29 cellular contexts compared by ENCODE assay signal in the genomic region with DNA sequence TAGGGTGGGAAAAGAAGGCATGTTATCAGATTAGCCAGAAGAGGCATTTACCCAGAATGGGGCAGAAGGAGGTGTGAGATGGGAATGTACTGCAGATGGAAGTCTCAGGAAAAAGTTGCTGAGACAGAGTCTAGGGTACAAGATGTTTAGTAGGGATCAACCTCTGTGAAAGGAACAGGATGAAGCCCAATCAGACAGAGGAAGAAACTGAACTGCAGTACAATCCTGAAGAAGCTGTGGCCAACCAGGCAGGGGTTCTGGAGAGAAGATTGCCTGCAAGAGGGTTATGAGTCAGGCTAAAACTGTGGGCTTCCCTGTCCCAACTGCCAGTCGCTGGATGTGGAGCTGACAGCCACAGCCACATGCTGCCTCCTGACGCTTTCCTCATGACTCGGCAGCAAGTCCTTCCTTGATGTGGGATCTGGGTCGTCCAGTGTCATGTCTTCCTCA.
DNase-seq lines count a peak whose midpoint lies in the region; ATAC-seq, FAIRE-seq and TF ChIP-seq lines count a peak whose summit lies in the region.
"Had no signal": no experiment of that assay in that cellular context is flagged by ENCODE, and none has a peak within 500 bp of the region (broad histone marks: within the 10 kb centered on the region; RNA-seq: fewer than 3 reads in every experiment).

No MANE protein-coding gene starts in this region.

- H3K9me3 Mint-ChIP-seq in stimulated activated naive CD8-positive, alpha-beta T cell treated with anti-CD3 and anti-CD28 coated beads, Interleukin-15, amount 100 ng/mL, for 72 hours = no peaks in the 10 kb centered on the region
- H3K9me3 Mint-ChIP-seq: activated naive CD8-positive, alpha-beta T cell treated with anti-CD3 and anti-CD28 coated beads for 36 hours; activated T-helper 2 cell treated with anti-CD3 and anti-CD28 coated beads, Interferon-gamma antibody, Interleukin-2, Interleukin-4, amounts not matched to agents 10 μg/mL and 5 μg/mL and 100 μg/mL, durations not matched to agents 14 hours and 24 hours and 36 hours had no signal

- no peak for TF ChIP-seq CTCF in AG10803 (conservative IDR thresholded peaks at IDR 0.05; ENCODE audit: low read length)
- no peak for TF ChIP-seq CTCF in IMR-90 (conservative IDR thresholded peaks at IDR 0.05; ENCODE audit: low read depth, low read length)
- TF ChIP-seq CTCF in choroid plexus epithelial cell (conservative IDR thresholded peaks at IDR 0.05; ENCODE audit: low read depth, low read length) = no peak
- no peak for TF ChIP-seq CTCF in WERI-Rb-1 (IDR thresholded peaks at IDR 0.05; ENCODE audit: low read depth, low read length)

- H3K56ac ChIP-seq in IMR-90 (ENCODE audit: extremely low read depth, insufficient read depth, low read length) = 0 out of 2 replicates have a peak overlapping the region, but pooled peaks have one; percentile 33

- no peaks in the 10 kb centered on the region for H3K79me1 ChIP-seq in IMR-90 (ENCODE audit: low read depth in 1 of 2, low read length in 2 of 2)
- peaks cover 6% of the 10 kb centered on the region for H3K79me1 ChIP-seq in mesenchymal stem cell (replicated peaks; ENCODE audit: low read length, poor library complexity, severe bottlenecking)

- H2BK5ac ChIP-seq in IMR-90 (ENCODE audit: low read depth, low read length, poor library complexity, severe bottlenecking) (peak overlapping the region; percentile 4), mesenchymal stem cell (ENCODE audit: low read depth, low read length, poor library complexity, severe bottlenecking) (no peak overlapping the region)

- H4K91ac ChIP-seq in IMR-90 (ENCODE audit: insufficient read depth, low read depth, low read length) (peak overlapping the region; percentile 8; the same call in 1 of the 2 replicates), mesenchymal stem cell (ENCODE audit: low read length) (no peak overlapping the region)

- dilution Hi-C loops in IMR-90 (cut with HindIII; ENCODE audit: low sequenced_read_pairs, unreplicated experiment) = no loop called here

- ATAC-seq in IMR-90 (ENCODE audit: low read depth) = peak; percentile 72
- no peak for ATAC-seq in stimulated activated naive CD8-positive, alpha-beta T cell treated with anti-CD3 and anti-CD28 coated beads, Interleukin-15, amount 100 ng/mL, for 72 hours
- ATAC-seq: body of pancreas, left lung, Panc1, T-helper 17 cell had no signal

- H3K27ac ChIP-seq in IMR-90 (ENCODE audit: insufficient read depth, low read length) = no peak overlapping the region
- no peak overlapping the region for H3K27ac ChIP-seq in mesenchymal stem cell (ENCODE audit: low read length, poor library complexity, severe bottlenecking)
- no peak overlapping the region for H3K27ac ChIP-seq in WERI-Rb-1
- H3K27ac ChIP-seq: BLaER1, body of pancreas, left lung, sigmoid colon, SJCRH30, VCaP had no signal

- H2BK15ac ChIP-seq in IMR-90 (ENCODE audit: low read depth, low read length) (peak overlapping the region; percentile 49; the same call in 1 of the 3 replicates), mesenchymal stem cell (ENCODE audit: low read depth, poor library complexity, severe bottlenecking) (no peak overlapping the region)

- POLR2A ChIA-PET in IMR-90 (lab: Charles Lee; ENCODE audit: unreplicated experiment) = no interaction called here

- 0 out of 2 replicates have a peak, but pooled peaks cover under 1% of the 10 kb centered on the region for H3K9me3 ChIP-seq in IMR-90 (ENCODE audit: control insufficient read depth, insufficient read depth, low read length)
- peaks cover 9% of the 10 kb centered on the region for H3K9me3 ChIP-seq in mesenchymal stem cell (ENCODE audit: control insufficient read depth, low read length)
- no peaks in the 10 kb centered on the region for H3K9me3 ChIP-seq in WERI-Rb-1 (ENCODE audit: severe bottlenecking)
- H3K9me3 ChIP-seq: body of pancreas, left lung, sigmoid colon, SJCRH30, suprapubic skin had no signal

- peak overlapping the region; percentile 3; the same call in 1 of the 2 replicates for H3K23ac ChIP-seq in IMR-90 (ENCODE audit: low read depth, low read length)
- no peak overlapping the region for H3K23ac ChIP-seq in mesenchymal stem cell (ENCODE audit: low read length in 2 of 2)

- CTCF ChIA-PET in IMR-90 (lab: Yijun Ruan, JAX) = no interaction called here

- no peak overlapping the region for H3K27ac Mint-ChIP-seq in stimulated activated naive CD8-positive, alpha-beta T cell treated with anti-CD3 and anti-CD28 coated beads, Interleukin-15, amount 100 ng/mL, for 72 hours
- H3K27ac Mint-ChIP-seq: activated naive CD8-positive, alpha-beta T cell treated with anti-CD3 and anti-CD28 coated beads for 36 hours; activated T-helper 2 cell treated with anti-CD3 and anti-CD28 coated beads, Interferon-gamma antibody, Interleukin-2, Interleukin-4, amounts not matched to agents 10 μg/mL and 5 μg/mL and 100 μg/mL, durations not matched to agents 14 hours and 24 hours and 36 hours; nephron; T-helper 17 cell had no signal

- peak overlapping the region in 1 of 2 experiments; percentile 0 for H2BK12ac ChIP-seq in mesenchymal stem cell (ENCODE audit: low read length in 2 of 2)

- no TSS peak for BruUV-seq in IMR-90 (replicated peaks; lab: Mats Ljungman, UMichigan)

- no peak overlapping the region for H3K4me3 ChIP-seq in AG10803 (ENCODE audit: low read length)
- no peak overlapping the region for H3K4me3 ChIP-seq in IMR-90 (ENCODE audit: insufficient read depth, low read depth, low read length)
- no peak overlapping the region for H3K4me3 ChIP-seq in choroid plexus epithelial cell (ENCODE audit: low read depth, low read length)
- no peak overlapping the region for H3K4me3 ChIP-seq in mesenchymal stem cell (ENCODE audit: insufficient read depth in 1 of 2, low read depth in 1 of 2, low read length in 2 of 2)
- H3K4me3 ChIP-seq in WERI-Rb-1 (ENCODE audit: low read depth, low read length) = no peak overlapping the region
- H3K4me3 ChIP-seq: BLaER1, body of pancreas, left lung, sigmoid colon, SJCRH30, suprapubic skin had no signal

- TF ChIP-seq POLR2A in IMR-90 (IDR thresholded peaks at IDR 0.05; ENCODE audit: low read depth, low read length) = no peak

- H3K4me1 Mint-ChIP-seq in stimulated activated naive CD8-positive, alpha-beta T cell treated with anti-CD3 and anti-CD28 coated beads, Interleukin-15, amount 100 ng/mL, for 72 hours = no peaks in the 10 kb centered on the region
- H3K4me1 Mint-ChIP-seq: activated naive CD8-positive, alpha-beta T cell treated with anti-CD3 and anti-CD28 coated beads for 36 hours had no signal

- peak overlapping the region; percentile 33; the same call in 1 of the 2 replicates for H4K5ac ChIP-seq in IMR-90 (ENCODE audit: low read depth, low read length)

- H3K27me3 ChIP-seq in IMR-90 (ENCODE audit: control insufficient read depth, insufficient read depth, low read length) (no peaks in the 10 kb centered on the region), mesenchymal stem cell (ENCODE audit: control insufficient read depth in 1 of 2, insufficient read depth in 1 of 2, low read length in 2 of 2) (no peaks in the 10 kb centered on the region), WERI-Rb-1 (ENCODE audit: insufficient read depth, low read depth, severe bottlenecking) (no peaks in the 10 kb centered on the region)
- H3K27me3 ChIP-seq: BLaER1, body of pancreas, left lung, sigmoid colon, SJCRH30, suprapubic skin had no signal

- peak overlapping the region in 1 of 2 experiments; percentile 7; a peak in 1 of 4 replicates for H4K8ac ChIP-seq in IMR-90 (ENCODE audit: low read depth in 2 of 2, low read length in 2 of 2)
- H4K8ac ChIP-seq in mesenchymal stem cell (ENCODE audit: low read length) = no peak overlapping the region

- H3K27me3 Mint-ChIP-seq in stimulated activated naive CD8-positive, alpha-beta T cell treated with anti-CD3 and anti-CD28 coated beads, Interleukin-15, amount 100 ng/mL, for 72 hours = no peaks in the 10 kb centered on the region
- H3K27me3 Mint-ChIP-seq: activated naive CD8-positive, alpha-beta T cell treated with anti-CD3 and anti-CD28 coated beads for 36 hours; T-helper 17 cell had no signal

- H3K4me3 Mint-ChIP-seq in stimulated activated naive CD8-positive, alpha-beta T cell treated with anti-CD3 and anti-CD28 coated beads, Interleukin-15, amount 100 ng/mL, for 72 hours = no peak overlapping the region
- H3K4me3 Mint-ChIP-seq: activated naive CD8-positive, alpha-beta T cell treated with anti-CD3 and anti-CD28 coated beads for 36 hours; nephron; T-helper 17 cell had no signal

- in situ Hi-C loops in IMR-90 (cut with MboI; ENCODE audit: low sequenced_read_pairs) = no loop called here

- 60% methylated on average over 1 of the region's 4 CpGs; no CpG with 5 or more reads in 1 of the 2 experiments for WGBS in IMR-90 (ENCODE audit: extremely low coverage in 2 of 2, insufficient read length in 1 of 2), 2 experiments
- 32% methylated on average over 4 of the region's 4 CpGs for WGBS in mesenchymal stem cell

- H2AK5ac ChIP-seq in IMR-90 (ENCODE audit: low read depth, low read length) (peak overlapping the region; percentile 79), mesenchymal stem cell (ENCODE audit: low read length, severe bottlenecking) (no peak overlapping the region)

- H3K9ac ChIP-seq in IMR-90 (ENCODE audit: low read depth, low read length) (no peak overlapping the region), mesenchymal stem cell (ENCODE audit: low read length) (no peak overlapping the region)
- H3K9ac ChIP-seq: BLaER1 had no signal

- 0 out of 2 replicates have a peak overlapping the region, but pooled peaks have one; percentile 3 for H2BK120ac ChIP-seq in IMR-90 (ENCODE audit: low read depth, low read length)
- H2BK120ac ChIP-seq in mesenchymal stem cell (ENCODE audit: low read depth, low read length) = peak overlapping the region; percentile 13

- H2AFZ ChIP-seq in IMR-90 (replicated peaks; ENCODE audit: low read length, poor library complexity) = no peak overlapping the region
- H2AFZ ChIP-seq in mesenchymal stem cell (ENCODE audit: low read depth, low read length) = no peak overlapping the region

- H3K18ac ChIP-seq in IMR-90 (ENCODE audit: low read depth, low read length) = peak overlapping the region; percentile 11; the same call in 1 of the 2 replicates
- H3K18ac ChIP-seq in mesenchymal stem cell (ENCODE audit: low read depth in 1 of 2, low read length in 2 of 2) = peak overlapping the region; percentile 16 to 67

- peak overlapping the region; percentile 31 for H3K4ac ChIP-seq in IMR-90 (ENCODE audit: low read depth, low read length)
- H3K4ac ChIP-seq in mesenchymal stem cell (ENCODE audit: low read depth in 1 of 2, low read length in 2 of 2) = no peak overlapping the region

- no peak for TF ChIP-seq RAD21 in IMR-90 (IDR thresholded peaks at IDR 0.05; ENCODE audit: low read length)

- H3K4me2 ChIP-seq in IMR-90 (ENCODE audit: low read depth, low read length) (peak overlapping the region; percentile 2; the same call in 1 of the 2 replicates), mesenchymal stem cell (ENCODE audit: low read length, poor library complexity, severe bottlenecking) (no peak overlapping the region)
- H3K4me2 ChIP-seq: BLaER1 had no signal

- no peak for FAIRE-seq in frontal cortex (lab: Jason Lieb, UNC)
- FAIRE-seq: A204.1 had no signal

- H3K14ac ChIP-seq in IMR-90 (replicated peaks; ENCODE audit: low read depth, low read length) = peak overlapping the region; percentile 30; the same call in 1 of the 2 replicates
- peak overlapping the region in 1 of 2 experiments; percentile 53 for H3K14ac ChIP-seq in mesenchymal stem cell (ENCODE audit: low read length in 2 of 2)

- no peaks in the 10 kb centered on the region for H4K20me1 ChIP-seq in IMR-90 (ENCODE audit: insufficient read depth, low read length)
- H4K20me1 ChIP-seq: BLaER1 had no signal

- H3K36me3 ChIP-seq in IMR-90 (ENCODE audit: control insufficient read depth, insufficient read depth, low read length) (peaks cover 2% of the 10 kb centered on the region; the same call in 1 of the 2 replicates), mesenchymal stem cell (ENCODE audit: control insufficient read depth in 1 of 2, insufficient read depth in 2 of 2, low read depth in 1 of 2, low read length in 2 of 2) (peaks cover 15 to 27% of the 10 kb centered on the region in 2 experiments), WERI-Rb-1 (no peaks in the 10 kb centered on the region)
- H3K36me3 ChIP-seq: BLaER1, left lung, sigmoid colon, SJCRH30, suprapubic skin had no signal

- peak overlapping the region; percentile 42; the same call in 1 of the 2 replicates for H2BK20ac ChIP-seq in IMR-90 (ENCODE audit: low read depth, low read length)

- H2AK9ac ChIP-seq in IMR-90 (replicated peaks; ENCODE audit: low read depth, low read length, poor library complexity) = no peak overlapping the region

- H3K4me1 ChIP-seq in IMR-90 (ENCODE audit: control insufficient read depth, insufficient read depth, low read length) (peaks cover 15% of the 10 kb centered on the region), mesenchymal stem cell (ENCODE audit: control insufficient read depth, insufficient read depth, low read depth, low read length) (peaks cover 5% of the 10 kb centered on the region)
- H3K4me1 ChIP-seq: body of pancreas, left lung, sigmoid colon, SJCRH30 had no signal

- DNase-seq in AG10803 (ENCODE audit: low read depth) = peak; percentile 83
- peak; percentile 81 for DNase-seq in IMR-90
- DNase-seq in choroid plexus epithelial cell (ENCODE audit: low read depth) = peak; percentile 51
- peak; percentile 89 for DNase-seq in mesenchymal stem cell
- no peak for DNase-seq in stimulated activated naive CD8-positive, alpha-beta T cell treated with anti-CD3 and anti-CD28 coated beads, Interleukin-15, amount 100 ng/mL, for 72 hours
- DNase-seq in WERI-Rb-1 = no peak
- no peak for DNase-seq in NCI-H2081 treated with DMSO at 0.1 percent for 48 hours (lab: John Stamatoyannopoulos, UW)
- no peak for DNase-seq in frontal cortex (ENCODE audit: low spot score in 2 of 2)
- DNase-seq: activated CD8-positive, alpha-beta memory T cell treated with anti-CD3 and anti-CD28 coated beads, Interleukin-2, amount 50 U/mL, for 4 hours; activated naive CD8-positive, alpha-beta T cell treated with anti-CD3 and anti-CD28 coated beads for 36 hours; body of pancreas; COR-L47; DND-41; effector memory CD4-positive, alpha-beta T cell; left lung; NCI-H1048; NCI-H1930; NCI-H446; NK-92 treated with Interleukin-12 subunit alpha and Interleukin-12 subunit beta, amount 100 ng/mL, for 24 hours; sigmoid colon; SJCRH30; T-helper 17 cell had no signal

- intact Hi-C loops in IMR-90 (cut with micrococcal nuclease) = no loop called here

- peaks cover 12% of the 10 kb centered on the region; the same call in 1 of the 2 replicates for H3K9me1 ChIP-seq in IMR-90 (ENCODE audit: insufficient read depth, low read length)

Comparison
In these comparisons a context has a peak if more than half of its experiments do, and no peak if none do; other contexts are left out.
1. DNase-seq: peak in AG10803 (single experiment), IMR-90 (single experiment), choroid plexus epithelial cell (single experiment) and mesenchymal stem cell (single experiment); none in stimulated activated naive CD8-positive, alpha-beta T cell treated with anti-CD3 and anti-CD28 coated beads, Interleukin-15, amount 100 ng/mL, for 72 hours (0 of 2), WERI-Rb-1 (single experiment), NCI-H2081 treated with DMSO at 0.1 percent for 48 hours (single experiment) and frontal cortex (0 of 2).